3 cellular contexts compared by ENCODE assay signal in genomic region chr17:79569996-79570395, GRCh38. TPM values are rescaled to one million over a fixed set of nuclear protein-coding genes. Genes with fewer than 3 reads are reported as not detected.
"Had no signal": no experiment of that assay in that cellular context is flagged by ENCODE, and none has a peak within 500 bp of the region (broad histone marks: within the 10 kb centered on the region; RNA-seq: fewer than 3 reads in every experiment).

No MANE protein-coding gene starts in this region.

RNA-seq across cellular contexts. Expression of gene RBFOX3, which starts 40.9 kb away (rescaled TPM):
- total RNA-seq: HT-29, K562 had no signal
- polyA plus RNA-seq: IgD-negative memory B cell, K562 had no signal
